8 cellular contexts compared by ENCODE assay signal in genomic region chr19:57319869-57320179, GRCh38. TPM values are rescaled to one million over a fixed set of nuclear protein-coding genes. Genes with fewer than 3 reads are reported as not detected.
DNase-seq lines count a peak whose midpoint lies in the region; ATAC-seq and TF ChIP-seq lines count a peak whose summit lies in the region.

No MANE protein-coding gene starts in this region.

- no peak overlapping the region for H2BK15ac ChIP-seq in H9 (ENCODE audit: low read depth, low read length)

- peaks cover 2% of the 10 kb centered on the region; the same call in 1 of the 2 replicates for H3K79me2 ChIP-seq in H9 (ENCODE audit: insufficient read depth, low read length)

- intact Hi-C loops in activated CD8-positive, alpha-beta T cell treated with anti-CD3 and anti-CD28 coated beads for 36 hours (cut with micrococcal nuclease), result no loop called here

- H3K36me3 Mint-ChIP-seq in H9 (ENCODE audit: insufficient read depth in 1 of 3, low read depth in 3 of 3), result peaks cover under 1 to 13% (median 10%) of the 10 kb centered on the region in 3 experiments
- H3K36me3 Mint-ChIP-seq in activated CD8-positive, alpha-beta T cell treated with anti-CD3 and anti-CD28 coated beads for 36 hours (ENCODE audit: low read depth), result peaks cover 34% of the 10 kb centered on the region
- H3K36me3 Mint-ChIP-seq in stimulated activated naive B cell treated with anti-CD40 and anti-IgM and Interleukin-4, amounts not matched to agents 10 μg/mL and 1 μg/mL and 100 μg/mL, for 72 hours, result peaks cover 14 to 28% of the 10 kb centered on the region in 2 donors

- H4K8ac ChIP-seq in H9 (replicated peaks; ENCODE audit: insufficient read length, low read depth, low read length), result no peak overlapping the region

- no peak overlapping the region for H4K5ac ChIP-seq in H9 (ENCODE audit: insufficient read length, low read depth, low read length)

- H3K36me3 ChIP-seq in iPS DF 6.9 (ENCODE audit: control insufficient read depth, insufficient read depth, low read length), result no peaks in the 10 kb centered on the region

- peak; percentile 1 for ATAC-seq in activated CD8-positive, alpha-beta T cell treated with anti-CD3 and anti-CD28 coated beads for 36 hours
- peak; percentile 4 to 58 for ATAC-seq in stimulated activated naive B cell treated with anti-CD40 and anti-IgM and Interleukin-4, amounts not matched to agents 10 μg/mL and 1 μg/mL and 100 μg/mL, for 72 hours (replicated peaks)
- ATAC-seq in GM21423 (IDR thresholded peaks at IDR 0.05; ENCODE audit: unreplicated experiment) (no peak), HG02623 (IDR thresholded peaks at IDR 0.05; ENCODE audit: unreplicated experiment) (no peak)

- H3K4me1 Mint-ChIP-seq in H9, result peaks cover 23 to 31% of the 10 kb centered on the region in 2 experiments
- peaks cover 29% of the 10 kb centered on the region for H3K4me1 Mint-ChIP-seq in activated CD8-positive, alpha-beta T cell treated with anti-CD3 and anti-CD28 coated beads for 36 hours (ENCODE audit: low read depth)
- peaks cover 20 to 36% of the 10 kb centered on the region in 2 donors for H3K4me1 Mint-ChIP-seq in stimulated activated naive B cell treated with anti-CD40 and anti-IgM and Interleukin-4, amounts not matched to agents 10 μg/mL and 1 μg/mL and 100 μg/mL, for 72 hours

- no peak for TF ChIP-seq CTCF in H9 (conservative IDR thresholded peaks at IDR 0.05)
- TF ChIP-seq CTCF in activated CD8-positive, alpha-beta T cell treated with anti-CD3 and anti-CD28 coated beads for 36 hours (IDR thresholded peaks at IDR 0.05), result no peak

- H3K9ac ChIP-seq in H9 (ENCODE audit: extremely low read depth, insufficient read length, low read length), result peak overlapping the region; percentile 63

- H4K20me1 ChIP-seq in H9 (ENCODE audit: control insufficient read depth, insufficient read depth, insufficient read length), result no peaks in the 10 kb centered on the region

- no peak overlapping the region for H3K18ac ChIP-seq in H9 (ENCODE audit: insufficient read length, low read depth, low read length)

- no CpG with 5 or more reads among the region's 1 CpG for WGBS in H9 (ENCODE audit: extremely low coverage, insufficient read length, low lambda C conversion rate)
- no CpG with 5 or more reads among the region's 1 CpG for WGBS in iPS DF 6.9 (ENCODE audit: insufficient coverage, insufficient read length)

- no peak overlapping the region for H2BK120ac ChIP-seq in H9 (ENCODE audit: low read depth, low read length, poor library complexity, severe bottlenecking)

- DNase-seq in H9 (no peak), iPS DF 6.9 (ENCODE audit: low read depth, low spot score) (no peak), NOMO-1 treated with dmso at 0.1 percent for 144 hours (lab: John Stamatoyannopoulos, UW; ENCODE audit: unreplicated experiment) (no peak)
- DNase-seq in activated CD8-positive, alpha-beta T cell treated with anti-CD3 and anti-CD28 coated beads for 36 hours, result no peak
- DNase-seq in stimulated activated naive B cell treated with anti-CD40 and anti-IgM and Interleukin-4, amounts not matched to agents 10 μg/mL and 1 μg/mL and 100 μg/mL, for 72 hours, result no peak
- no peak for DNase-seq in activated effector memory CD4-positive, alpha-beta T cell treated with Interleukin-2 at 50 U/mL for 16 hours

- H3K27ac ChIP-seq in H9 (ENCODE audit: insufficient read length, low read depth, low read length) (no peak overlapping the region), iPS DF 6.9 (ENCODE audit: low read length) (no peak overlapping the region)

- H3T11ph ChIP-seq in H9 (ENCODE audit: low read length), result no peak overlapping the region

- H2BK20ac ChIP-seq in H9 (ENCODE audit: low read depth, low read length, poor library complexity, severe bottlenecking), result no peak overlapping the region

- peaks cover 19% of the 10 kb centered on the region for H3K27me3 Mint-ChIP-seq in H9 (ENCODE audit: low read depth)
- peaks cover 14% of the 10 kb centered on the region for H3K27me3 Mint-ChIP-seq in activated CD8-positive, alpha-beta T cell treated with anti-CD3 and anti-CD28 coated beads for 36 hours
- peaks cover 28 to 33% of the 10 kb centered on the region in 2 donors for H3K27me3 Mint-ChIP-seq in stimulated activated naive B cell treated with anti-CD40 and anti-IgM and Interleukin-4, amounts not matched to agents 10 μg/mL and 1 μg/mL and 100 μg/mL, for 72 hours

- CTCF ChIA-PET in activated CD8-positive, alpha-beta T cell treated with anti-CD3 and anti-CD28 coated beads for 36 hours (lab: Charles Lee), result no interaction called here

- H3K23ac ChIP-seq in H9 (ENCODE audit: insufficient read length, low read depth, low read length), result no peak overlapping the region

- no peaks in the 10 kb centered on the region for H3K23me2 ChIP-seq in H9 (ENCODE audit: insufficient read length, low read depth, low read length, poor library complexity, severe bottlenecking)

- POLR2A ChIA-PET in activated CD8-positive, alpha-beta T cell treated with anti-CD3 and anti-CD28 coated beads for 36 hours (lab: Charles Lee), result interaction anchor here (2.1 kb wide), 1 partner anchor 31 kb away, joined by 4 read pairs; no protein-coding TSS in a partner anchor

- H3K4me3 ChIP-seq in iPS DF 6.9 (ENCODE audit: low read length), result peak overlapping the region; percentile 66; the same call in 1 of the 2 replicates

- no peaks in the 10 kb centered on the region for H3K79me1 ChIP-seq in H9 (ENCODE audit: insufficient read depth, low read depth, low read length, poor library complexity, severe bottlenecking)

- H2BK5ac ChIP-seq in H9 (ENCODE audit: insufficient read length, low read length), result no peak overlapping the region

- no peak overlapping the region for H3K4ac ChIP-seq in H9 (ENCODE audit: low read depth, low read length)

- no peak overlapping the region for H2AK5ac ChIP-seq in H9 (ENCODE audit: insufficient read length, low read length)

- no peak overlapping the region for H3K14ac ChIP-seq in H9 (ENCODE audit: insufficient read depth, low read length)

- H4K91ac ChIP-seq in H9 (ENCODE audit: insufficient read length, low read depth, low read length), result no peak overlapping the region

- no peaks in the 10 kb centered on the region for H3K27me3 ChIP-seq in H9 (ENCODE audit: insufficient read depth, low read length)
- no peaks in the 10 kb centered on the region for H3K27me3 ChIP-seq in iPS DF 6.9 (ENCODE audit: control insufficient read depth, insufficient read depth, low read length)

- no peak overlapping the region for H2AFZ ChIP-seq in H9 (ENCODE audit: low read length)

- no peak overlapping the region for H3K56ac ChIP-seq in H9 (ENCODE audit: insufficient read length, low read depth, low read length)

- H3K9me3 Mint-ChIP-seq in H9, result no peaks in the 10 kb centered on the region
- H3K9me3 Mint-ChIP-seq in activated CD8-positive, alpha-beta T cell treated with anti-CD3 and anti-CD28 coated beads for 36 hours, result peaks cover 19% of the 10 kb centered on the region
- peaks cover 0 to 3% of the 10 kb centered on the region in 2 donors for H3K9me3 Mint-ChIP-seq in stimulated activated naive B cell treated with anti-CD40 and anti-IgM and Interleukin-4, amounts not matched to agents 10 μg/mL and 1 μg/mL and 100 μg/mL, for 72 hours

- H2BK12ac ChIP-seq in H9 (ENCODE audit: insufficient read length, low read depth, low read length), result no peak overlapping the region

- H3K4me3 Mint-ChIP-seq in H9, result peak overlapping the region; percentile 80 to 90
- H3K4me3 Mint-ChIP-seq in activated CD8-positive, alpha-beta T cell treated with anti-CD3 and anti-CD28 coated beads for 36 hours, result peak overlapping the region; percentile 90
- peak overlapping the region; percentile 95 for H3K4me3 Mint-ChIP-seq in stimulated activated naive B cell treated with anti-CD40 and anti-IgM and Interleukin-4, amounts not matched to agents 10 μg/mL and 1 μg/mL and 100 μg/mL, for 72 hours

- H3K4me2 ChIP-seq in H9 (ENCODE audit: insufficient read depth, insufficient read length, low read length), result peak overlapping the region; percentile 56

- H3K9me3 ChIP-seq in H9 (ENCODE audit: control insufficient read depth, low read depth, low read length) (no peaks in the 10 kb centered on the region), iPS DF 6.9 (ENCODE audit: control insufficient read depth, insufficient read depth, low read length) (no peaks in the 10 kb centered on the region)

- H3K4me1 ChIP-seq in H9 (ENCODE audit: insufficient read depth, low read length) (no peaks in the 10 kb centered on the region), iPS DF 6.9 (ENCODE audit: control insufficient read depth, insufficient read depth, low read length) (no peaks in the 10 kb centered on the region)

- H3K27ac Mint-ChIP-seq in H9, result peak overlapping the region; percentile 84 to 99 (median 94)
- peak overlapping the region; percentile 91 for H3K27ac Mint-ChIP-seq in activated CD8-positive, alpha-beta T cell treated with anti-CD3 and anti-CD28 coated beads for 36 hours
- peak overlapping the region; percentile 99 for H3K27ac Mint-ChIP-seq in stimulated activated naive B cell treated with anti-CD40 and anti-IgM and Interleukin-4, amounts not matched to agents 10 μg/mL and 1 μg/mL and 100 μg/mL, for 72 hours

RNA-seq across cellular contexts. Expression of gene ZNF543, which starts 0.4 kb away (rescaled TPM):
- total RNA-seq in H9 (2021), result 8.2 and 8.4 TPM in 2 replicates
- 1 to 10 TPM; 6.3 to 7.0 TPM for total RNA-seq in activated CD8-positive, alpha-beta T cell treated with anti-CD3 and anti-CD28 coated beads for 36 hours

RNA-seq across cellular contexts. Expression of gene ZNF304, which starts 31.2 kb away (rescaled TPM):
- total RNA-seq in H9 (2021), result 13.5 and 13.9 TPM in 2 replicates
- total RNA-seq in activated CD8-positive, alpha-beta T cell treated with anti-CD3 and anti-CD28 coated beads for 36 hours, result 1 to 10 TPM; 6.6 to 6.7 TPM

RNA-seq across cellular contexts. Expression of gene ZNF460, which starts 39.5 kb away (rescaled TPM):
- 65.4 and 65.9 TPM in 2 replicates for total RNA-seq in H9 (2021)
- total RNA-seq in activated CD8-positive, alpha-beta T cell treated with anti-CD3 and anti-CD28 coated beads for 36 hours, result 10 to 100 TPM; 59.1 to 63.1 TPM

RNA-seq across cellular contexts. Expression of gene TRAPPC2B, which starts 43.5 kb away (rescaled TPM):
- total RNA-seq in H9 (2021), result 10.0 and 12.4 TPM in 2 replicates
- total RNA-seq in activated CD8-positive, alpha-beta T cell treated with anti-CD3 and anti-CD28 coated beads for 36 hours, result 1 to 10 TPM; 6.0 to 7.4 TPM

RNA-seq across cellular contexts. Expression of gene ZNF547, which starts 43.5 kb away (rescaled TPM):
- total RNA-seq in H9 (2021), result 3.5 and 3.8 TPM in 2 replicates
- 1 to 10 TPM; 1.3 to 1.5 TPM for total RNA-seq in activated CD8-positive, alpha-beta T cell treated with anti-CD3 and anti-CD28 coated beads for 36 hours

Comparison
In these comparisons a context has a peak if more than half of its experiments do, and no peak if none do; other contexts are left out.
1. ATAC-seq: peak in activated CD8-positive, alpha-beta T cell treated with anti-CD3 and anti-CD28 coated beads for 36 hours (single experiment) and stimulated activated naive B cell treated with anti-CD40 and anti-IgM and Interleukin-4, amounts not matched to agents 10 μg/mL and 1 μg/mL and 100 μg/mL, for 72 hours (2 of 2); none in GM21423 (single experiment) and HG02623 (single experiment).
2. Peak in every context shown above with its lines, with median percentiles within 50 percentile points of each other: H3K27ac Mint-ChIP-seq and H3K4me3 Mint-ChIP-seq.